20 cellular contexts compared by ENCODE assay signal in genomic region chr20:31653573-31653972, GRCh38. TPM values are rescaled to one million over a fixed set of nuclear protein-coding genes. Genes with fewer than 3 reads are reported as not detected.
"Had no signal": no experiment of that assay in that cellular context is flagged by ENCODE, and none has a peak within 500 bp of the region (broad histone marks: within the 10 kb centered on the region; RNA-seq: fewer than 3 reads in every experiment).

No MANE protein-coding gene starts in this region.

- H3K4me3 ChIP-seq: coronary artery, tibial nerve, uterus had no signal

- H2AFZ ChIP-seq: parathyroid adenoma had no signal

- DNase-seq: activated B cell treated with CpG ODN at 0.5 μM for 24 hours; activated CD4-positive, alpha-beta T cell treated with anti-CD3 and anti-CD28 coated beads for 48 hours; activated CD8-positive, alpha-beta memory T cell treated with anti-CD3 and anti-CD28 coated beads, Interleukin-2, amount 50 U/mL, for 4 hours; activated CD8-positive, alpha-beta T cell treated with anti-CD3 and anti-CD28 coated beads for 36 hours; activated effector memory CD4-positive, alpha-beta T cell treated with anti-CD3 and anti-CD28 coated beads, Interleukin-2, amount 50 U/mL, for 16 hours; activated T-cell treated with anti-CD3 and anti-CD28 coated beads, Interleukin-2, amount 50 U/mL, for 48 hours; kidney glomerular epithelial cell; mesendoderm; natural killer cell; stimulated activated CD4-positive, alpha-beta T cell treated with anti-CD3 and anti-CD28 coated beads, Interleukin-15, amount 100 ng/mL, for 24 hours; stimulated activated CD4-positive, alpha-beta T cell treated with anti-CD3 and anti-CD28 coated beads, Interleukin-4, amount 100 ng/mL, for 1 hour; stimulated activated naive CD4-positive, alpha-beta T cell; uterus had no signal

- H3K9me3 ChIP-seq: neutrophil, tibial nerve, uterus had no signal

- ATAC-seq: activated CD8-positive, alpha-beta T cell treated with anti-CD3 and anti-CD28 coated beads for 36 hours; natural killer cell had no signal

- H3K9ac ChIP-seq: parathyroid adenoma had no signal

- H3K79me2 ChIP-seq: parathyroid adenoma had no signal

- H3K27ac ChIP-seq: coronary artery, neutrophil, parathyroid adenoma, tibial nerve, uterus had no signal

- H3K4me1 ChIP-seq: parathyroid adenoma, uterus had no signal

- H3K27me3 ChIP-seq: neutrophil, tibial nerve, uterus had no signal

- H3K36me3 ChIP-seq: neutrophil, tibial nerve, uterus had no signal

RNA-seq across cellular contexts. Expression of gene COX4I2, which starts 15.9 kb away (rescaled TPM):
- total RNA-seq: activated B cell treated with CpG ODN at 0.5 μM for 24 hours; activated CD8-positive, alpha-beta T cell treated with anti-CD3 and anti-CD28 coated beads for 36 hours; fibroblast of villous mesenchyme; glomerular endothelial cell; natural killer cell; renal cortical epithelial cell had no signal
